Comparison of ENCODE assay signal across 1 cellular context in genomic region chr13:51861728-51862300, GRCh38.
TF ChIP-seq lines count a peak whose summit lies in the region.

TSS of gene CCDC70 (plus strand) at chr13:51861969. CDS start at chr13:51865412, 3,443 bp downstream.

TF ChIP-seq in K562, 482 proteins besides CTCF, POLR2A, EP300 and RAD21 (continued from another document and continues in another):
- TF ChIP-seq ZMIZ1 (IDR thresholded peaks at IDR 0.05; ENCODE audit: low read depth in 2 of 2, low read length in 2 of 2) (no peak), ZNF311 (CRISPR knock-in tag; IDR thresholded peaks at IDR 0.05) (no peak), GTF2B (IDR thresholded peaks at IDR 0.05; ENCODE audit: extremely low read depth, insufficient read length) (no peak), ZNF395 (CRISPR knock-in tag; IDR thresholded peaks at IDR 0.05) (no peak), BRF1 (IDR thresholded peaks at IDR 0.05; ENCODE audit: borderline replicate concordance, extremely low read depth, insufficient read length) (no peak), PHB (CRISPR knock-in tag; IDR thresholded peaks at IDR 0.05) (no peak), ZNF778 (CRISPR knock-in tag; IDR thresholded peaks at IDR 0.05) (no peak), ZNF644 (tag; IDR thresholded peaks at IDR 0.05; ENCODE audit: low read depth) (no peak), NFE2L1 (tag; IDR thresholded peaks at IDR 0.05; ENCODE audit: borderline replicate concordance, low read depth) (no peak), BCL6 (CRISPR knock-in tag; IDR thresholded peaks at IDR 0.05) (no peak), CBX1 (IDR thresholded peaks at IDR 0.05; ENCODE audit: low read depth) (no peak), ZBED1 (IDR thresholded peaks at IDR 0.05) (no peak), RFX5 (IDR thresholded peaks at IDR 0.05; ENCODE audit: low read depth, low read length) (no peak), PYGO2 (tag; IDR thresholded peaks at IDR 0.05) (no peak), PREB (CRISPR knock-in tag; IDR thresholded peaks at IDR 0.05) (no peak), POLR3G (IDR thresholded peaks at IDR 0.05; ENCODE audit: extremely low read depth, insufficient read length, insufficient replicate concordance) (no peak), DNMT1 (IDR thresholded peaks at IDR 0.05) (no peak), XRCC3 (IDR thresholded peaks at IDR 0.05) (no peak), MCM2 (IDR thresholded peaks at IDR 0.05; ENCODE audit: low read depth) (no peak), HIVEP1 (CRISPR knock-in tag; IDR thresholded peaks at IDR 0.05) (no peak), ATF4 (CRISPR knock-in tag; IDR thresholded peaks at IDR 0.05) (no peak), CBFA2T3 (IDR thresholded peaks at IDR 0.05) (no peak), NEUROD1 (IDR thresholded peaks at IDR 0.05; ENCODE audit: borderline replicate concordance, low read depth, low read length, partially characterized antibody) (no peak), SRSF3 (IDR thresholded peaks at IDR 0.05; ENCODE audit: insufficient read depth, low read length) (no peak), SOX6 (IDR thresholded peaks at IDR 0.05) (no peak), ZNF23 (CRISPR knock-in tag; IDR thresholded peaks at IDR 0.05) (no peak), NELFE (IDR thresholded peaks at IDR 0.05; ENCODE audit: insufficient read depth, insufficient read length) (no peak), THAP7 (CRISPR knock-in tag; IDR thresholded peaks at IDR 0.05) (no peak), VEZF1 (CRISPR knock-in tag; IDR thresholded peaks at IDR 0.05) (0 out of 2 replicates have a peak, but pooled peaks have one; percentile 31), TBP (optimal IDR thresholded peaks at IDR 0.05; ENCODE audit: low read depth, low read length) (no peak), SMAD3 (CRISPR knock-in tag; conservative IDR thresholded peaks at IDR 0.05) (no peak), MNT (conservative IDR thresholded peaks at IDR 0.05) (no peak), MEF2D (tag; conservative IDR thresholded peaks at IDR 0.05; ENCODE audit: low read depth) (no peak), NCOA2 (IDR thresholded peaks at IDR 0.05; ENCODE audit: partially characterized antibody in 2 of 2) (no peak), CBFA2T2 (conservative IDR thresholded peaks at IDR 0.05) (no peak), BCLAF1 (IDR thresholded peaks at IDR 0.05; ENCODE audit: borderline replicate concordance in 1 of 2, control insufficient read depth in 1 of 2, low read depth in 2 of 2, low read length in 1 of 2) (no peak), FOXM1 (IDR thresholded peaks at IDR 0.05; ENCODE audit: low read depth) (no peak), FOXM1 (CRISPR knock-in tag; IDR thresholded peaks at IDR 0.05; ENCODE audit: low read depth) (no peak), NCOA4 (IDR thresholded peaks at IDR 0.05; ENCODE audit: partially characterized antibody) (no peak), TRIM25 (IDR thresholded peaks at IDR 0.05; ENCODE audit: borderline replicate concordance) (no peak), MLX (CRISPR knock-in tag; conservative IDR thresholded peaks at IDR 0.05) (no peak), REST (CRISPR knock-in tag; IDR thresholded peaks at IDR 0.05; ENCODE audit: low read depth) (no peak)
